ENCODE assay signal across 13 cellular contexts in the genomic region with DNA sequence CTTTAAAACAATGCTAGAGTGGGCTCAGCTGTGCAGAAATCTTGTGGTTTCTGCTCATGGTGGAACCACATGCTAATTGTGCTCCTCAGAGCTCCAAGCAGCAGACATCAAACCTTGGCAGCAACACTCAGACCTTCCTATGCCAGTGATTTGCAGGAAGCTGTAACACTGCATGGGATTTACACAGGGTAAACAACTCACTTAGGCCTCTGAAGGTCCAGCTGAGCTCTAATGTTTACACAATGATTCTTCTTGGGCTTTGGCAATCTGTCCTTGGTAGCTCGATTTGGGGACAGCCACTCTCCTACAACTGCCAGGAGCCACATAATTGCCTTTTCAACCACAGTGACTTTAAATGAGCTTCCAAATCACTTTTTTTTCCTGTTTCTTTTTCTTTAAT.
DNase-seq lines count a peak whose midpoint lies in the region; ATAC-seq and TF ChIP-seq lines count a peak whose summit lies in the region.
"Had no signal": no experiment of that assay in that cellular context is flagged by ENCODE, and none has a peak within 500 bp of the region (broad histone marks: within the 10 kb centered on the region; RNA-seq: fewer than 3 reads in every experiment).

No MANE protein-coding gene starts in this region.

- ATAC-seq in left lung (peak; percentile 90), upper lobe of left lung (ENCODE audit: low FRiP score in 2 of 2) (peak; percentile 45 to 76), GM21786 (IDR thresholded peaks at IDR 0.05; ENCODE audit: unreplicated experiment) (no peak)

- H3K4me1 Mint-ChIP-seq in CD14-positive monocyte = peaks cover 14% of the 10 kb centered on the region

- 15 to 26% methylated on average over 1 of the region's 1 CpG for WGBS in upper lobe of left lung, 2 donors

- H3K27ac Mint-ChIP-seq in CD14-positive monocyte = peak overlapping the region in 1 of 7 donors; percentile 45
- H3K27ac Mint-ChIP-seq: HFFc6 had no signal

- intact Hi-C loops in ascending aorta (cut with DNase I) = loop anchor here (2.0 kb wide), 1 partner anchor 20 kb away; no protein-coding TSS in a partner anchor
- intact Hi-C loops in left lung (cut with DNase I) = no loop called here
- intact Hi-C loops in CD14-positive monocyte (cut with micrococcal nuclease) = no loop called here

- no peaks in the 10 kb centered on the region for H3K36me3 Mint-ChIP-seq in CD14-positive monocyte

- H3K4me3 ChIP-seq in ascending aorta (no peak overlapping the region), left lung (no peak overlapping the region), upper lobe of left lung (no peak overlapping the region)

- peak overlapping the region; percentile 82 to 89 for H3K27ac ChIP-seq in ascending aorta
- H3K27ac ChIP-seq in left lung = peak overlapping the region; percentile 23 to 38
- peak overlapping the region; percentile 14 to 66 (median 58) for H3K27ac ChIP-seq in upper lobe of left lung

- H3K27me3 ChIP-seq in ascending aorta (no peaks in the 10 kb centered on the region), left lung (no peaks in the 10 kb centered on the region), upper lobe of left lung (no peaks in the 10 kb centered on the region)

- H3K9me3 ChIP-seq in ascending aorta = no peaks in the 10 kb centered on the region
- H3K9me3 ChIP-seq in left lung = no peaks in the 10 kb centered on the region
- H3K9me3 ChIP-seq in upper lobe of left lung = no peaks in the 10 kb centered on the region

- H3K36me3 ChIP-seq in ascending aorta = peaks cover 60 to 68% of the 10 kb centered on the region in 2 donors
- H3K36me3 ChIP-seq in left lung = peaks cover 0 to 9% of the 10 kb centered on the region in 2 donors
- peaks cover 0 to 27% (median 3%) of the 10 kb centered on the region in 4 donors for H3K36me3 ChIP-seq in upper lobe of left lung

- no peak for TF ChIP-seq CTCF in ascending aorta (IDR thresholded peaks at IDR 0.05)
- TF ChIP-seq CTCF in left lung (IDR thresholded peaks at IDR 0.05) = no peak
- TF ChIP-seq CTCF in upper lobe of left lung (IDR thresholded peaks at IDR 0.05) = no peak
- TF ChIP-seq CTCF in CD14-positive monocyte (IDR thresholded peaks at IDR 0.05) = no peak

- H3K4me1 ChIP-seq in ascending aorta = peaks cover 58 to 93% of the 10 kb centered on the region in 2 donors
- H3K4me1 ChIP-seq in left lung = peaks cover 12 to 19% of the 10 kb centered on the region in 2 donors
- H3K4me1 ChIP-seq in upper lobe of left lung = peaks cover 18 to 30% (median 22%) of the 10 kb centered on the region in 4 donors

- peak in 1 of 4 donors; percentile 38 for TF ChIP-seq EP300 in upper lobe of left lung (IDR thresholded peaks at IDR 0.05)

- TF ChIP-seq POLR2A in upper lobe of left lung (IDR thresholded peaks at IDR 0.05) = no peak

- DNase-seq in NCI-H748 (lab: John Stamatoyannopoulos, UW; ENCODE audit: unreplicated experiment) (peak; percentile 22), NCI-H748 treated with DMSO at 0.1 percent for 48 hours (lab: John Stamatoyannopoulos, UW) (no peak), ascending aorta (ENCODE audit: low spot score in 2 of 2) (peak in 1 of 2 donors; percentile 80), left lung (peak in 1 of 2 donors; percentile 38), upper lobe of left lung (peak in 1 of 2 donors; percentile 65), putamen (ENCODE audit: low spot score) (no peak), CD14-positive monocyte (ENCODE audit: low spot score) (no peak)
- DNase-seq: activated naive CD4-positive, alpha-beta T cell treated with anti-CD3 and anti-CD28 coated beads, Interleukin-2, amount 50 U/mL, for 16 hours; GF-D8; HFFc6; islet precursor cell; NCI-H2107 had no signal

- no peak overlapping the region for H3K4me3 Mint-ChIP-seq in CD14-positive monocyte
- H3K4me3 Mint-ChIP-seq: HFFc6 had no signal

- H3K9me3 Mint-ChIP-seq in CD14-positive monocyte = peaks cover 0 to 3% (median 0%) of the 10 kb centered on the region in 7 donors
- H3K9me3 Mint-ChIP-seq: HFFc6 had no signal

- H3K27me3 Mint-ChIP-seq in CD14-positive monocyte (ENCODE audit: low read depth in 3 of 3) = peaks cover 0 to 1% (median 0%) of the 10 kb centered on the region in 3 donors

Comparison
In these comparisons a context has a peak if more than half of its experiments do, and no peak if none do; other contexts are left out.
1. H3K27ac ChIP-seq: peak in every context shown above with its lines; median percentile 86 in ascending aorta; 58 in upper lobe of left lung; 30 in left lung.